In the genomic region with DNA sequence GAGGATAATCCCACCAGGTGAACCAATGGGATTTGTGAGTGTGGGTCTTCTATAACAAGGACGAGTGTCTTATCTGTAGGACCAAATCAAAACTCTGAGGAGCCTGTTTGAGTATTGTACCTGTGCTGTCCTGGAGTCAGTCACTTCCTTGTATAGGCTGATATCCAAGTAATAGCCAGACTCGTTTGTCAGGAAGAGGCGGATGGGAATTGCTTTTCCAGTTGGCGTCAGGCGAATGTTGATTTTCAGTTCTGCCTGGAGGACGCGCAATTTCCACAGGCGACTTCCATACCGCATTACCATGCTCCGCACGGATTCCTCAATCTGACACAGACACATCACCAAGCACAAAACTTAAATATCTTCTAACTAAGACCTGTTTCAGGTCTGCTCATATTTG, we compare ENCODE assay signal across 19 cellular contexts.
DNase-seq lines count a peak whose midpoint lies in the region; TF ChIP-seq lines count a peak whose summit lies in the region.
"Had no signal": no experiment of that assay in that cellular context is flagged by ENCODE, and none has a peak within 500 bp of the region (broad histone marks: within the 10 kb centered on the region; RNA-seq: fewer than 3 reads in every experiment).

No MANE protein-coding gene starts in this region.

- H3K4me1 ChIP-seq in prostate gland (replicated peaks) (peaks cover 3% of the 10 kb centered on the region), SJCRH30 (no peaks in the 10 kb centered on the region)
- H3K4me1 ChIP-seq: BE2C, BLaER1, Caco-2 had no signal

- TF ChIP-seq CTCF in C4-2B (conservative IDR thresholded peaks at IDR 0.05) (peak; percentile 19), VCaP (conservative IDR thresholded peaks at IDR 0.05) (peak; percentile 20), prostate gland (IDR thresholded peaks at IDR 0.05) (no peak)

- H3K36me3 ChIP-seq in prostate gland (no peaks in the 10 kb centered on the region), SJCRH30 (peaks cover 57% of the 10 kb centered on the region)

- DNase-seq in ELF-1 (ENCODE audit: low read depth, low spot score) (peak; percentile 3), prostate gland (ENCODE audit: low spot score) (peak; percentile 69), SJCRH30 (no peak), T-helper 1 cell (no peak), NCI-H1930 (lab: John Stamatoyannopoulos, UW) (no peak)
- DNase-seq: 8988T; ACHN; BE2C; C1 segment of cervical spinal cord; Caco-2; Calu3; CD4-positive, alpha-beta T cell; CD8-positive, alpha-beta T cell; DMS79 treated with DMSO at 0.1 percent for 48 hours; GDM1 had no signal

- H3K27ac ChIP-seq in C4-2B (peak overlapping the region; percentile 16; the same call in 1 of the 2 replicates), VCaP (peak overlapping the region; percentile 83), prostate gland (peak overlapping the region in 1 of 2 donors; percentile 15), SJCRH30 (no peak overlapping the region)
- H3K27ac ChIP-seq: BLaER1 had no signal

- intact Hi-C loops in prostate gland (cut with DNase I), result no loop called here

- TF ChIP-seq POLR2A in prostate gland (IDR thresholded peaks at IDR 0.05), result no peak

- 72% methylated on average over 11 of the region's 11 CpGs for WGBS in prostate gland

- H3K27me3 ChIP-seq in prostate gland (replicated peaks; ENCODE audit: insufficient read depth) (no peaks in the 10 kb centered on the region), SJCRH30 (no peaks in the 10 kb centered on the region)
- H3K27me3 ChIP-seq: BE2C, BLaER1 had no signal

- H3K4me3 ChIP-seq in prostate gland, result no peak overlapping the region
- H3K4me3 ChIP-seq in SJCRH30, result no peak overlapping the region
- H3K4me3 ChIP-seq: BLaER1, GM12878 had no signal

- no peaks in the 10 kb centered on the region for H3K9me3 ChIP-seq in prostate gland
- H3K9me3 ChIP-seq in SJCRH30 (replicated peaks), result no peaks in the 10 kb centered on the region
- H3K9me3 ChIP-seq: BE2C, BLaER1, Caco-2 had no signal

Comparison
In these comparisons a context has a peak if more than half of its experiments do, and no peak if none do; other contexts are left out.
1. CTCF ChIP-seq: peak in C4-2B (single experiment) and VCaP (single experiment); none in prostate gland (0 of 4).
2. DNase-seq: peak in ELF-1 (single experiment) and prostate gland (single experiment); none in SJCRH30 (0 of 2), T-helper 1 cell (0 of 5) and NCI-H1930 (0 of 2).